In the genomic region with DNA sequence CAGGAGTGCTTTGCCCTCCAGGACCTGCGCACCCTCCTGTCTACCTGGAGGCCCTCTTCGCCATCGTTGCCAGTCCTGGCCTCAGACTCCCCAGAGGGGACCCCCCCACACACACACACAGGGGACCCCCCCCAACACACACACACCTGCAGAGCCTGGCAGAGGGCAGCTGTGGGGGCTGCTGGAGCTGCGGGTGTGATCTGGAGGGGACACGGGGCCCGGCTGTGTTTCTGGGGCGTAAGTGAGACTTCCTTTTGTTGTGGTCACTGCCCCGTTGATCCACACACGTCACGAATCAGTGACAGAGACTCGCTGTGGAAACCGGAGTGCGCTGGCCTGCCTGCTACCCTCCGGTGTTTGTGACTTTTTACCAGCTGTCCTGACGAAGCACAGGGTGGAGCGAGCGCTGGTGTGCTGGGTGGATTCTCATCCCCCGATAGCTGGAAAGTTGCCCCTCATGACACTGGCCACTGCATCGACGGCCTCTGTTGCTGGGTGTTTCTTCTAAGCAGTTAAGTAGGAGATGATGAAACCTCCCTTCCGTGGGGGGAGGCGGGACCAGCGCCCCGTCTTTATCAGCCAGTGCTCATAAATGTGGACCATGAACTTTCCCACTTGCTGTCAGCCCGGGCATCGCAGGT, we compare ENCODE assay signal across 8 cellular contexts. TPM values are rescaled to one million over a fixed set of nuclear protein-coding genes. Genes with fewer than 3 reads are reported as not detected.
DNase-seq lines count a peak whose midpoint lies in the region; ATAC-seq, FAIRE-seq and TF ChIP-seq lines count a peak whose summit lies in the region.

No MANE protein-coding gene starts in this region.

- no peak for FAIRE-seq in pancreas (lab: Jason Lieb, UNC)

- H3K9me3 ChIP-seq in BLaER1, result no peaks in the 10 kb centered on the region
- no peaks in the 10 kb centered on the region for H3K9me3 ChIP-seq in SJCRH30 (replicated peaks)
- no peaks in the 10 kb centered on the region for H3K9me3 ChIP-seq in fibroblast of lung (ENCODE audit: control insufficient read depth, insufficient read depth, low read depth, low read length)
- H3K9me3 ChIP-seq in pancreas, result no peaks in the 10 kb centered on the region

- intact Hi-C loops in pancreas (cut with DNase I) (no loop called here), posterior cingulate gyrus (cut with DNase I) (no loop called here)

- H3K79me2 ChIP-seq in fibroblast of lung (ENCODE audit: control insufficient read depth, insufficient read depth, low read length), result peaks cover 50% of the 10 kb centered on the region

- H3K27ac ChIP-seq in BLaER1 (no peak overlapping the region), SJCRH30 (no peak overlapping the region; the same call in 1 of the 2 replicates), fibroblast of lung (ENCODE audit: insufficient read depth, low read length) (peak overlapping the region; percentile 77), pancreas (peak overlapping the region in 3 of 4 donors; percentile 48 to 77 (median 72))

- no peak overlapping the region for H2AFZ ChIP-seq in fibroblast of lung (ENCODE audit: low read length)

- no peak for TF ChIP-seq CTCF in fibroblast of lung (conservative IDR thresholded peaks at IDR 0.05 in 1 of 2, IDR thresholded peaks at IDR 0.05 in 1 of 2; ENCODE audit: low read depth in 1 of 2, low read length in 2 of 2)
- no peak for TF ChIP-seq CTCF in pancreas (IDR thresholded peaks at IDR 0.05)

- H4K20me1 ChIP-seq in BLaER1, result peaks cover 72% of the 10 kb centered on the region
- H4K20me1 ChIP-seq in fibroblast of lung (ENCODE audit: control insufficient read depth, extremely low read depth, insufficient read depth, low read length), result peaks cover 3% of the 10 kb centered on the region

- peaks cover 59% of the 10 kb centered on the region for H3K27me3 ChIP-seq in BLaER1
- H3K27me3 ChIP-seq in SJCRH30, result no peaks in the 10 kb centered on the region
- peaks cover 8% of the 10 kb centered on the region for H3K27me3 ChIP-seq in fibroblast of lung (ENCODE audit: control insufficient read depth, insufficient read depth, low read length)
- H3K27me3 ChIP-seq in pancreas, result no peaks in the 10 kb centered on the region

- WGBS in pancreas, 2 donors, result 26 to 32% methylated on average over 26 of the region's 26 CpGs

- H3K4me3 ChIP-seq in BLaER1 (peak overlapping the region; percentile 74), SJCRH30 (peak overlapping the region; percentile 91), fibroblast of lung (replicated peaks in 1 of 4; ENCODE audit: control extremely low read depth in 1 of 4, insufficient read depth in 1 of 4, low read depth in 3 of 4, low read length in 4 of 4) (peak overlapping the region; percentile 38 to 81 (median 56)), pancreas (peak overlapping the region; percentile 66 to 86 (median 69))

- H3K4me1 ChIP-seq in BLaER1 (peaks cover 67% of the 10 kb centered on the region), SJCRH30 (peaks cover 54% of the 10 kb centered on the region), fibroblast of lung (ENCODE audit: control insufficient read depth, extremely low read depth, insufficient read depth, low read length) (peaks cover 24% of the 10 kb centered on the region), pancreas (peaks cover 0 to 12% (median 12%) of the 10 kb centered on the region in 3 donors)

- H3K9ac ChIP-seq in BLaER1 (no peak overlapping the region), fibroblast of lung (ENCODE audit: insufficient read depth, low read length) (peak overlapping the region; percentile 88)

- H3K4me2 ChIP-seq in BLaER1 (peak overlapping the region; percentile 95), fibroblast of lung (ENCODE audit: extremely low read depth, insufficient read depth, low read length) (peak overlapping the region; percentile 75)

- H3K36me3 ChIP-seq in BLaER1 (no peaks in the 10 kb centered on the region; the same call in 1 of the 2 replicates), SJCRH30 (peaks cover 21% of the 10 kb centered on the region), fibroblast of lung (ENCODE audit: control insufficient read depth, insufficient read depth, low read length) (peaks cover 8% of the 10 kb centered on the region), pancreas (no peaks in the 10 kb centered on the region)

- ATAC-seq in pancreas (peak in 2 of 4 donors; percentile 9 to 13), HG02588 (IDR thresholded peaks at IDR 0.05; ENCODE audit: unreplicated experiment) (no peak), GM19035 (IDR thresholded peaks at IDR 0.05; ENCODE audit: unreplicated experiment) (no peak)

- DNase-seq in SJCRH30, result no peak
- peak in 1 of 2 donors; percentile 42 for DNase-seq in fibroblast of lung (ENCODE audit: low read depth in 2 of 2)
- peak in 1 of 6 donors; percentile 37 for DNase-seq in pancreas
- DNase-seq in posterior cingulate gyrus, result no peak
- DNase-seq in dermis blood vessel endothelial cell, result no peak

RNA-seq across cellular contexts. Expression of gene METRNL, which starts 2.3 kb away (rescaled TPM):
- 46.2 and 49.7 TPM in 2 replicates for total RNA-seq in SJCRH30 (2014; rRNA removed; shearing (Covaris generic))
- total RNA-seq in fibroblast of lung (114 and 120 TPM in 2 replicates), pancreas (10 to 100 TPM; 11.1 to 28.3 (median 16.2) TPM), dermis blood vessel endothelial cell (80.6 and 85.3 TPM in 2 replicates)
- polyA plus RNA-seq in fibroblast of lung (27.0 TPM in 2 replicates), pancreas (10 to 100 TPM; 18.9 to 20.8 TPM)
- polyA plus RNA-seq in fibroblast of lung (2012), result 64.9 and 78.1 TPM in 2 replicates
- 23.0 and 29.3 TPM in 2 replicates for polyA minus RNA-seq in fibroblast of lung (ENCODE audit: low replicate concordance)

Comparison
In these comparisons a context has a peak if more than half of its experiments do, and no peak if none do; other contexts are left out.
1. H3K27ac ChIP-seq: peak in fibroblast of lung (single experiment) and pancreas (3 of 4); none in BLaER1 (single experiment) and SJCRH30 (single experiment).
2. Peak in every context shown above with its lines, with median percentiles within 50 percentile points of each other: H3K4me3 ChIP-seq.